In genomic region chr22:36435516-36436415, GRCh38 we compare ENCODE assay signal across 8 cellular contexts. TPM values are rescaled to one million over a fixed set of nuclear protein-coding genes. Genes with fewer than 3 reads are reported as not detected.
DNase-seq lines count a peak whose midpoint lies in the region; ATAC-seq, FAIRE-seq and TF ChIP-seq lines count a peak whose summit lies in the region.

No MANE protein-coding gene starts in this region.

- peaks cover 58 to 100% (median 82%) of the 10 kb centered on the region in 10 experiments for H3K4me1 ChIP-seq in BLaER1 treated with 17β-estradiol and CSF1 and Interleukin-3, amounts not matched to agents 10 nM and 100 nM
- H3K4me1 ChIP-seq in K562 (replicated peaks in 1 of 2; ENCODE audit: control insufficient read depth in 2 of 2, insufficient read depth in 2 of 2, low read length in 2 of 2) (peaks cover 8 to 24% of the 10 kb centered on the region in 2 experiments), small intestine (ENCODE audit: control insufficient read depth in 2 of 2, insufficient read depth in 1 of 2, low read depth in 1 of 2, low read length in 1 of 2) (peaks cover 0 to 6% of the 10 kb centered on the region in 2 donors)

- CTCF ChIA-PET in K562 (lab: Yijun Ruan, JAX; ENCODE audit: low intra/inter-chr PET ratio), result no interaction called here

- in situ Hi-C loops in K562 (cut with MboI), result no loop called here

- no peaks in the 10 kb centered on the region for H3K9me3 ChIP-seq in BLaER1 treated with 17β-estradiol and CSF1 and Interleukin-3, amounts not matched to agents 10 nM and 100 nM (replicated peaks in 1 of 11)
- no peaks in the 10 kb centered on the region for H3K9me3 ChIP-seq in K562 (replicated peaks; ENCODE audit: control insufficient read depth, insufficient read depth, low read depth, low read length)
- H3K9me3 ChIP-seq in small intestine (ENCODE audit: control insufficient read depth, low read depth), result no peaks in the 10 kb centered on the region

- H3K79me2 ChIP-seq in K562 (ENCODE audit: control insufficient read depth, insufficient read depth, low read length), result no peaks in the 10 kb centered on the region

- peak overlapping the region in 9 of 11 experiments; percentile 14 to 89 (median 75); a peak in 17 of 22 replicates for H3K27ac ChIP-seq in BLaER1 treated with 17β-estradiol and CSF1 and Interleukin-3, amounts not matched to agents 10 nM and 100 nM
- H3K27ac ChIP-seq in K562 (ENCODE audit: extremely low read depth, low read depth, low read length) (no peak overlapping the region), small intestine (ENCODE audit: low read depth in 1 of 2, low read length in 1 of 2) (peak overlapping the region in 1 of 2 donors; percentile 70)

- WGBS in K562 (ENCODE audit: insufficient coverage, low coverage, missing lambda C conversion rate), result 71% methylated on average over 12 of the region's 16 CpGs
- 3 to 37% (median 11%) methylated on average over 16 of the region's 16 CpGs for WGBS in small intestine, 3 donors
- WGBS in lower leg skin, 2 donors, result 31% methylated on average over 16 of the region's 16 CpGs

- H3K4me1 Mint-ChIP-seq in T-helper 1 cell treated with Interleukin-12 subunit alpha and Interleukin-12 subunit beta and Interleukin-4 antibody, amounts not matched to agents 30 μg/mL and 1 μg/mL, for 36 hours (ENCODE audit: low read depth), result peaks cover 29% of the 10 kb centered on the region

- H3K36me3 ChIP-seq in BLaER1 treated with 17β-estradiol and CSF1 and Interleukin-3, amounts not matched to agents 10 nM and 100 nM, result no peaks in the 10 kb centered on the region
- H3K36me3 ChIP-seq in K562 (ENCODE audit: control insufficient read depth, insufficient read depth, low read length), result no peaks in the 10 kb centered on the region
- H3K36me3 ChIP-seq in small intestine (ENCODE audit: control insufficient read depth in 2 of 2, insufficient read depth in 2 of 2, low read length in 2 of 2), result no peaks in the 10 kb centered on the region

- no peaks in the 10 kb centered on the region for H3K27me3 Mint-ChIP-seq in T-helper 1 cell treated with Interleukin-12 subunit alpha and Interleukin-12 subunit beta and Interleukin-4 antibody, amounts not matched to agents 30 μg/mL and 1 μg/mL, for 36 hours (ENCODE audit: low read depth)

- no peaks in the 10 kb centered on the region for H4K20me1 ChIP-seq in BLaER1 treated with 17β-estradiol and CSF1 and Interleukin-3, amounts not matched to agents 10 nM and 100 nM
- H4K20me1 ChIP-seq in K562 (replicated peaks; ENCODE audit: control insufficient read depth, insufficient read depth, low read length), result no peaks in the 10 kb centered on the region

- no peak overlapping the region; a peak in 1 of 20 replicates for H3K4me3 ChIP-seq in BLaER1 treated with 17β-estradiol and CSF1 and Interleukin-3, amounts not matched to agents 10 nM and 100 nM
- H3K4me3 ChIP-seq in K562 (no peak overlapping the region), small intestine (ENCODE audit: low read depth in 1 of 2, low read length in 2 of 2) (no peak overlapping the region), lower leg skin (ENCODE audit: low read depth, poor library complexity, severe bottlenecking) (no peak overlapping the region)

- intact Hi-C loops in K562 (cut with micrococcal nuclease), result no loop called here
- intact Hi-C loops in lower leg skin (cut with DNase I; ENCODE audit: low total_unique reads), result no loop called here

- POLR2A ChIA-PET in K562 (lab: Yijun Ruan, JAX), result interaction anchor here (0.6 to 1.2 kb wide), 3 partner anchors 12 to 48 kb away, joined by 3 to 4 read pairs (median 3); partner anchors contain the start of gene MYH9

- no peak for TF ChIP-seq EP300 in K562 (IDR thresholded peaks at IDR 0.05; ENCODE audit: low read length)

- peak overlapping the region; percentile 68 to 90 (median 76) for H3K4me2 ChIP-seq in BLaER1 treated with 17β-estradiol and CSF1 and Interleukin-3, amounts not matched to agents 10 nM and 100 nM
- H3K4me2 ChIP-seq in K562 (ENCODE audit: insufficient read depth, low read length), result no peak overlapping the region

- H3K27me3 ChIP-seq in BLaER1 treated with 17β-estradiol and CSF1 and Interleukin-3, amounts not matched to agents 10 nM and 100 nM, result no peaks in the 10 kb centered on the region
- H3K27me3 ChIP-seq in K562 (ENCODE audit: control insufficient read depth in 2 of 2, insufficient read depth in 2 of 2, low read length in 2 of 2) (no peaks in the 10 kb centered on the region), small intestine (ENCODE audit: control insufficient read depth in 2 of 2, insufficient read depth in 2 of 2, low read length in 2 of 2) (no peaks in the 10 kb centered on the region)

- H3K9ac ChIP-seq in BLaER1 treated with 17β-estradiol and CSF1 and Interleukin-3, amounts not matched to agents 10 nM and 100 nM, result peak overlapping the region in 8 of 11 experiments; percentile 30 to 79 (median 68); a peak in 15 of 22 replicates
- peak overlapping the region in 1 of 2 experiments; percentile 4; a peak in 1 of 4 replicates for H3K9ac ChIP-seq in K562 (ENCODE audit: insufficient read depth in 1 of 2, low read depth in 2 of 2, low read length in 2 of 2)

- FAIRE-seq in K562 (lab: Jason Lieb, UNC) (no peak), small intestine (lab: Jason Lieb, UNC) (no peak)

- peak overlapping the region; percentile 62 for H3K27ac Mint-ChIP-seq in T-helper 1 cell treated with Interleukin-12 subunit alpha and Interleukin-12 subunit beta and Interleukin-4 antibody, amounts not matched to agents 30 μg/mL and 1 μg/mL, for 36 hours

- TF ChIP-seq RAD21 in K562 (CRISPR knock-in tag; conservative IDR thresholded peaks at IDR 0.05 in 1 of 2, IDR thresholded peaks at IDR 0.05 in 1 of 2), result no peak

- H2AFZ ChIP-seq in K562 (ENCODE audit: low read depth, low read length), result no peak overlapping the region

- H3K9me1 ChIP-seq in K562 (ENCODE audit: control insufficient read depth, insufficient read depth, low read length), result no peaks in the 10 kb centered on the region

- peaks cover under 1% of the 10 kb centered on the region for H3K36me3 Mint-ChIP-seq in T-helper 1 cell treated with Interleukin-12 subunit alpha and Interleukin-12 subunit beta and Interleukin-4 antibody, amounts not matched to agents 30 μg/mL and 1 μg/mL, for 36 hours (ENCODE audit: low read depth)

- TF ChIP-seq CTCF in K562 (IDR thresholded peaks at IDR 0.05 in 2 of 3, conservative IDR thresholded peaks at IDR 0.05 in 1 of 3; ENCODE audit: insufficient read depth in 2 of 3, low read depth in 1 of 3, low read length in 3 of 3), result no peak
- TF ChIP-seq CTCF in omental fat pad (IDR thresholded peaks at IDR 0.05), result no peak
- TF ChIP-seq CTCF in lower leg skin (IDR thresholded peaks at IDR 0.05), result no peak

- peak overlapping the region; percentile 36 for H3K4me3 Mint-ChIP-seq in T-helper 1 cell treated with Interleukin-12 subunit alpha and Interleukin-12 subunit beta and Interleukin-4 antibody, amounts not matched to agents 30 μg/mL and 1 μg/mL, for 36 hours

- no TSS peak for BruUV-seq in K562 (replicated peaks; lab: Mats Ljungman, UMichigan)

- TF ChIP-seq POLR2A in K562 (conservative IDR thresholded peaks at IDR 0.05) (no peak), lower leg skin (IDR thresholded peaks at IDR 0.05) (no peak)

- DNase-seq in K562 (ENCODE audit: extremely low read depth in 1 of 4, low spot score in 3 of 4) (no peak), small intestine (peak; percentile 66), omental fat pad (ENCODE audit: low spot score) (no peak), lower leg skin (ENCODE audit: low spot score in 2 of 2) (no peak), SK-N-DZ (ENCODE audit: low spot score) (no peak)

- no peaks in the 10 kb centered on the region for H3K9me3 Mint-ChIP-seq in T-helper 1 cell treated with Interleukin-12 subunit alpha and Interleukin-12 subunit beta and Interleukin-4 antibody, amounts not matched to agents 30 μg/mL and 1 μg/mL, for 36 hours

- ATAC-seq in HG03064 (IDR thresholded peaks at IDR 0.05; ENCODE audit: low read depth, unreplicated experiment), result peak; percentile 68
- ATAC-seq in K562, result no peak
- ATAC-seq in omental fat pad (ENCODE audit: low FRiP score), result no peak

RNA-seq across cellular contexts. Expression of gene TXN2, which starts 45.7 kb away (rescaled TPM):
- total RNA-seq in K562 (2011; cell fraction: chromatin; rRNA removed; ENCODE audit: low replicate concordance), result 17.4 and 41.4 TPM in 2 replicates
- 38.5 and 47.9 TPM in 2 replicates for total RNA-seq in K562 (2011; cell fraction: nucleolus; rRNA removed)
- 38.9 and 53.1 TPM in 2 replicates for total RNA-seq in K562 (2011; cell fraction: nucleoplasm; rRNA removed)
- total RNA-seq in K562 (2014; rRNA removed) (95.0 and 111 TPM in 2 replicates), K562 (2014; rRNA removed; fragmentation: Illumina TruSeq; extraction: Trizol) (46.2 and 48.5 TPM in 2 replicates), K562 (2015; rRNA removed; fragmentation: Illumina TruSeq; extraction: Trizol) (48.6 and 55.6 TPM in 2 replicates), K562 (2021) (118 TPM in 2 replicates), omental fat pad (10 to 100 TPM; 53.2 to 82.0 (median 66.2) TPM), lower leg skin (10 to 100 TPM; 45.6 to 56.7 (median 52.2) TPM)
- polyA plus RNA-seq in K562 (2011; rRNA removed) (163 and 187 TPM in 2 replicates), K562 (2014; fragmentation: Illumina TruSeq; extraction: Trizol) (108 and 125 TPM in 2 replicates), K562 (2014; fragmentation: Nextera tagmentation; extraction: Ambion mirVana) (100 to 1,000 TPM; 306 to 399 TPM), K562 (2014; rRNA removed) (160 and 186 TPM in 2 replicates), small intestine (100 to 1,000 TPM; 164 to 209 (median 199) TPM)
- polyA plus RNA-seq in K562 (2011; cell fraction: cytosol; rRNA removed), result 281 and 292 TPM in 2 replicates
- polyA plus RNA-seq in K562 (2011; cell fraction: nucleus; rRNA removed), result 107 and 113 TPM in 2 replicates
- polyA plus RNA-seq in K562 (2012), result 124 and 188 TPM in 2 replicates
- 149 and 167 TPM in 2 replicates for polyA minus RNA-seq in K562 (2011; rRNA and poly(A)+ RNA removed)
- polyA minus RNA-seq in K562 (2011; cell fraction: cytosol; rRNA and poly(A)+ RNA removed), result 55.2 and 64.8 TPM in 2 replicates
- polyA minus RNA-seq in K562 (2011; cell fraction: nucleus; rRNA and poly(A)+ RNA removed), result 13.1 and 24.8 TPM in 2 replicates
- polyA plus RNA-seq in SK-N-DZ (2014; cell fraction: cytosol; rRNA removed), result 19.5 and 21.5 TPM in 2 replicates
- polyA plus RNA-seq in SK-N-DZ (2014; cell fraction: nucleus; rRNA removed), result 13.6 and 39.4 TPM in 2 replicates

RNA-seq across cellular contexts. Expression of gene MYH9, which starts 48.0 kb away (rescaled TPM):
- total RNA-seq in K562 (2011; cell fraction: chromatin; rRNA removed; ENCODE audit: low replicate concordance), result 136 and 261 TPM in 2 replicates
- total RNA-seq in K562 (2011; cell fraction: nucleolus; rRNA removed), result 51.3 and 57.4 TPM in 2 replicates
- 65.9 and 76.0 TPM in 2 replicates for total RNA-seq in K562 (2011; cell fraction: nucleoplasm; rRNA removed)
- total RNA-seq in K562 (2014; rRNA removed) (60.1 and 60.4 TPM in 2 replicates), K562 (2014; rRNA removed; fragmentation: Illumina TruSeq; extraction: Trizol) (24.6 and 33.6 TPM in 2 replicates), K562 (2015; rRNA removed; fragmentation: Illumina TruSeq; extraction: Trizol) (24.1 and 30.5 TPM in 2 replicates), K562 (2021) (94.6 and 111 TPM in 2 replicates), omental fat pad (100 to 1,000 TPM; 225 to 463 (median 370) TPM), lower leg skin (100 to 1,000 TPM; 258 to 335 (median 307) TPM)
- polyA plus RNA-seq in K562 (2011; rRNA removed) (24.1 and 34.2 TPM in 2 replicates), K562 (2014; fragmentation: Illumina TruSeq; extraction: Trizol) (31.3 and 44.5 TPM in 2 replicates), K562 (2014; fragmentation: Nextera tagmentation; extraction: Ambion mirVana) (1 to 10 TPM in 1 of 2 experiments, under 1 TPM in 1; 0.71 to 1.3 TPM), K562 (2014; rRNA removed) (34.2 and 37.4 TPM in 2 replicates), small intestine (100 to 1,000 TPM in 2 of 3 donors, 10 to 100 TPM in 1; 95.4 to 156 (median 130) TPM)
- polyA plus RNA-seq in K562 (2011; cell fraction: cytosol; rRNA removed), result 10.2 and 12.5 TPM in 2 replicates
- 32.6 and 34.6 TPM in 2 replicates for polyA plus RNA-seq in K562 (2011; cell fraction: nucleus; rRNA removed)
- polyA plus RNA-seq in K562 (2012), result 54.3 and 92.2 TPM in 2 replicates
- polyA minus RNA-seq in K562 (2011; rRNA and poly(A)+ RNA removed), result 90.2 and 122 TPM in 2 replicates
- polyA minus RNA-seq in K562 (2011; cell fraction: cytosol; rRNA and poly(A)+ RNA removed), result 59.8 and 63.1 TPM in 2 replicates
- 20.6 and 41.5 TPM in 2 replicates for polyA minus RNA-seq in K562 (2011; cell fraction: nucleus; rRNA and poly(A)+ RNA removed)
- 23.5 and 30.9 TPM in 2 replicates for polyA plus RNA-seq in SK-N-DZ (2014; cell fraction: cytosol; rRNA removed)
- 19.9 and 23.2 TPM in 2 replicates for polyA plus RNA-seq in SK-N-DZ (2014; cell fraction: nucleus; rRNA removed)
